In genomic region chr11:96094156-96094555, GRCh38 we compare ENCODE assay signal across 1 cellular context.
TF ChIP-seq lines count a peak whose summit lies in the region.

No MANE protein-coding gene starts in this region.

TF ChIP-seq in K562, 482 proteins besides CTCF, POLR2A, EP300 and RAD21 (continued from another document):
- no peak for TF ChIP-seq SRSF9 (IDR thresholded peaks at IDR 0.05; ENCODE audit: borderline replicate concordance, low read depth, low read length)
- TF ChIP-seq NUFIP1 (IDR thresholded peaks at IDR 0.05; ENCODE audit: partially characterized antibody): no peak
- no peak for TF ChIP-seq TAF1 (IDR thresholded peaks at IDR 0.05; ENCODE audit: control insufficient read depth, extremely low read depth, insufficient read depth, low read length, severe bottlenecking)
- peak; percentile 84 for TF ChIP-seq RBM25 (IDR thresholded peaks at IDR 0.05; ENCODE audit: low read depth, low read length, severe bottlenecking)
- TF ChIP-seq TCF7 (IDR thresholded peaks at IDR 0.05; ENCODE audit: borderline replicate concordance): no peak
- no peak for TF ChIP-seq MAX (CRISPR knock-in tag; IDR thresholded peaks at IDR 0.05)
- TF ChIP-seq PRPF4 (IDR thresholded peaks at IDR 0.05; ENCODE audit: insufficient read depth, low read depth, low read length, poor library complexity, severe bottlenecking): no peak
- 0 out of 4 replicates have a peak, but pooled peaks of 1 of the 2 experiments have one; percentile 18 for TF ChIP-seq KDM1A (IDR thresholded peaks at IDR 0.05)
